ENCODE assay signal across 8 cellular contexts in the genomic region with DNA sequence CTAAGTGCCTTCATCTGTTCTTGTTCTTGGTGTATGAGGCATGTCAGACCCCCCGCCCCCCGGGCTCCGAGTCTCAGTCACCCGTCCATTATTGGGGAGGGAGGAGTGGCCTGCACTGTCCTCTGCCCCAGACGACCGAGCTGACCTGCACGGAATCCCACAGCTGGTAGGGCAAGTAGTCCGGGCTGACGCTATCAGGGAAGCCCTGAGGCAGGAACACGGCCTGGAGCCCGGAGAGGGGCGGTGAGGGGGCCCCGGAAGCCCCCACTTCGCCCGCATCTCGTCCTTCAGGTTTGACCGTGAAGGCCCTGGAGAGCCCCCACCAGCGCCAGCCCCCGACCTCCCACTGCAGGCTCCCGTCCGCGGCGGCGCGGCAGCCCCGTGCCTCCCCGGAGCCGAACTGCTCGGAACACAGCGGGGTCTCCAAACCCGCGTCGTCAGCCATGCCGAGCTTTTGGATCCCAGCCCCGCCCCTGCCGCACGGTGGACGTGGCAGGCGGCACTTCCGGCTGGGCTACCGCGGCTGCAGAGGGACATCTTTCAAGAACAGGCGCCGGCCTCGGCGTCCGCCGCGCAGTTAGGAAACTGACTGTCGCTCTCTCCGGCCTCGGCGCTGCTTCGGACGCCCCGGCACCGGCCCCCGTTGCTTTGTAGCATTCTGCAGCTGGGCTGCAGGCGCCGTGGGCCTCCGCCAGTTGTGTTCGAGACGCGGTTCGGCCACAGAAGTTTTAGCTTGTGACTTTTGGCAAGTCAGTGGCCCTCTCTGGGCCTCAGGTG. TPM values are rescaled to one million over a fixed set of nuclear protein-coding genes. Genes with fewer than 3 reads are reported as not detected.
A peak's percentile ranks its signal among the peaks of the same experiment; 100 is the strongest.
DNase-seq lines count a peak whose midpoint lies in the region; ATAC-seq and TF ChIP-seq lines count a peak whose summit lies in the region.

A gene (minus strand): TSS at position 463 of the 777 bp plus-strand sequence. CDS start 18 bp downstream, at position 445.

- intact Hi-C loops in Right ventricle myocardium superior (cut with DNase I) (no loop called here), tibial artery (cut with DNase I; ENCODE audit: low total_unique reads) (loop anchor here (10.0 kb wide), 1 partner anchor 323 kb away; a partner anchor contains a TSS)

- peak within 1 kb of the TSS; percentile 92 for H3K4me3 ChIP-seq in HFF-Myc (replicated peaks; ENCODE audit: low read depth, low read length)
- H3K4me3 ChIP-seq in SU-DHL-6 (ENCODE audit: insufficient read depth, low read length, poor library complexity, severe bottlenecking) = peak within 1 kb of the TSS; percentile 93
- H3K4me3 ChIP-seq in parathyroid adenoma (ENCODE audit: low read depth, low read length) = peak within 1 kb of the TSS; percentile 81
- peak within 1 kb of the TSS; percentile 80 to 94 for H3K4me3 ChIP-seq in tibial artery

- H3K27ac ChIP-seq in SU-DHL-6 (ENCODE audit: low read depth, low read length) (peak within 1 kb of the TSS; percentile 55), parathyroid adenoma (peak within 1 kb of the TSS; percentile 84), tibial artery (peak within 1 kb of the TSS; percentile 89 to 92)

- H3K4me2 ChIP-seq in SU-DHL-6 (ENCODE audit: low read depth, low read length, poor library complexity, severe bottlenecking) (peak within 1 kb of the TSS; percentile 81), parathyroid adenoma (ENCODE audit: low read length) (peak within 1 kb of the TSS; percentile 89)

- H2AFZ ChIP-seq in SU-DHL-6 (ENCODE audit: low read depth, low read length, severe bottlenecking) = peak within 1 kb of the TSS; percentile 98
- H2AFZ ChIP-seq in parathyroid adenoma = peak within 1 kb of the TSS; percentile 79

- H3K9me2 ChIP-seq in SU-DHL-6 (replicated peaks; ENCODE audit: insufficient read depth, low read length) = no peaks in the 10 kb centered on the region

- peaks cover 3% of the 10 kb centered on the region for H3K9me3 Mint-ChIP-seq in activated naive CD8-positive, alpha-beta T cell treated with anti-CD3 and anti-CD28 coated beads, Interleukin-2, amount 10 ng/mL, durations not matched to agents 7 days and 5 days

- H3K27me3 Mint-ChIP-seq in activated naive CD8-positive, alpha-beta T cell treated with anti-CD3 and anti-CD28 coated beads, Interleukin-2, amount 10 ng/mL, durations not matched to agents 7 days and 5 days = no peaks in the 10 kb centered on the region

- no peaks in the 10 kb centered on the region for H3F3A ChIP-seq in SU-DHL-6 (ENCODE audit: insufficient read depth)

- no peaks in the 10 kb centered on the region for H3K9me3 ChIP-seq in SU-DHL-6 (ENCODE audit: insufficient read depth, low read length)
- no peaks in the 10 kb centered on the region for H3K9me3 ChIP-seq in parathyroid adenoma (ENCODE audit: control insufficient read depth, low read length)
- H3K9me3 ChIP-seq in tibial artery = no peaks in the 10 kb centered on the region

- peak within 1 kb of the TSS; percentile 95 for H3K27ac Mint-ChIP-seq in activated naive CD8-positive, alpha-beta T cell treated with anti-CD3 and anti-CD28 coated beads, Interleukin-2, amount 10 ng/mL, durations not matched to agents 7 days and 5 days

- peaks cover 11% of the 10 kb centered on the region; the same call in 1 of the 2 replicates for H3K79me2 ChIP-seq in SU-DHL-6 (ENCODE audit: insufficient read depth, low read length)
- peaks cover 6% of the 10 kb centered on the region for H3K79me2 ChIP-seq in parathyroid adenoma

- DNase-seq in GM10248 (ENCODE audit: extremely low spot score) (peak; percentile 92), HFF-Myc (ENCODE audit: extremely low read depth, low read depth) (no peak), NAMALWA (ENCODE audit: low spot score) (peak; percentile 75), Right ventricle myocardium superior (peak; percentile 97), tibial artery (peak; percentile 91 to 94)
- DNase-seq in activated naive CD8-positive, alpha-beta T cell treated with anti-CD3 and anti-CD28 coated beads, Interleukin-2, amount 10 ng/mL, durations not matched to agents 7 days and 5 days = peak; percentile 90

- no peaks in the 10 kb centered on the region for H3K36me3 Mint-ChIP-seq in activated naive CD8-positive, alpha-beta T cell treated with anti-CD3 and anti-CD28 coated beads, Interleukin-2, amount 10 ng/mL, durations not matched to agents 7 days and 5 days

- no peaks in the 10 kb centered on the region for H4K20me1 ChIP-seq in SU-DHL-6 (ENCODE audit: low read depth, low read length)

- H3K4me1 ChIP-seq in parathyroid adenoma = peaks cover 7% of the 10 kb centered on the region
- peaks cover 0 to 29% (median 15%) of the 10 kb centered on the region in 4 donors for H3K4me1 ChIP-seq in tibial artery

- POLR2A ChIA-PET in GM10248 (lab: Yijun Ruan, JAX) = interaction anchor here (1.0 to 1.3 kb wide), 3 partner anchors 13 to 205 kb away, joined by 3 to 5 read pairs (median 5); a partner anchor contains a TSS
- POLR2A ChIA-PET in activated naive CD8-positive, alpha-beta T cell treated with anti-CD3 and anti-CD28 coated beads, Interleukin-2, amount 10 ng/mL, durations not matched to agents 7 days and 5 days (lab: Charles Lee) = interaction anchor here (0.7 to 2.3 kb wide), 9 partner anchors 10 to 365 kb away, joined by 3 to 16 read pairs (median 5); a partner anchor contains a TSS

- H3K27me3 ChIP-seq in SU-DHL-6 (ENCODE audit: low read length) = no peaks in the 10 kb centered on the region
- no peaks in the 10 kb centered on the region for H3K27me3 ChIP-seq in parathyroid adenoma (ENCODE audit: control insufficient read depth, insufficient read depth, low read length)
- no peaks in the 10 kb centered on the region for H3K27me3 ChIP-seq in tibial artery

- H3K4me1 Mint-ChIP-seq in activated naive CD8-positive, alpha-beta T cell treated with anti-CD3 and anti-CD28 coated beads, Interleukin-2, amount 10 ng/mL, durations not matched to agents 7 days and 5 days = peaks cover 36% of the 10 kb centered on the region

- CTCF ChIA-PET in GM10248 (lab: Yijun Ruan, JAX) = interaction anchor here (1.0 to 2.4 kb wide), 3 partner anchors 9 to 67 kb away, joined by 4 to 11 read pairs (median 4); no protein-coding TSS in a partner anchor

- H3K9ac ChIP-seq in SU-DHL-6 (ENCODE audit: low read length) = peak within 1 kb of the TSS; percentile 84
- peak within 1 kb of the TSS; percentile 79 for H3K9ac ChIP-seq in parathyroid adenoma

- TF ChIP-seq CTCF in GM10248 (IDR thresholded peaks at IDR 0.05; ENCODE audit: control extremely low read depth, extremely low read depth, low read depth, missing control alignments) (no peak), HFF-Myc (IDR thresholded peaks at IDR 0.05; ENCODE audit: low read depth, low read length, missing control alignments) (no peak), SU-DHL-6 (IDR thresholded peaks at IDR 0.05; ENCODE audit: insufficient read depth, low read length, poor library complexity, severe bottlenecking) (no peak), parathyroid adenoma (IDR thresholded peaks at IDR 0.05) (no peak), tibial artery (IDR thresholded peaks at IDR 0.05) (no peak)

- peak within 1 kb of the TSS; percentile 90 for H3K4me3 Mint-ChIP-seq in activated naive CD8-positive, alpha-beta T cell treated with anti-CD3 and anti-CD28 coated beads, Interleukin-2, amount 10 ng/mL, durations not matched to agents 7 days and 5 days

- peak; percentile 88 for ATAC-seq in activated naive CD8-positive, alpha-beta T cell treated with anti-CD3 and anti-CD28 coated beads, Interleukin-2, amount 10 ng/mL, durations not matched to agents 7 days and 5 days (ENCODE audit: low read depth)
- peak; percentile 99 for ATAC-seq in Right ventricle myocardium superior (ENCODE audit: poor library complexity)

- H3K36me3 ChIP-seq in SU-DHL-6 (ENCODE audit: low read length) (no peaks in the 10 kb centered on the region), parathyroid adenoma (ENCODE audit: control insufficient read depth, insufficient read depth, low read length) (no peaks in the 10 kb centered on the region), tibial artery (peaks cover 0 to 11% (median 0%) of the 10 kb centered on the region in 3 donors)

RNA-seq across cellular contexts. Expression of the gene that starts here (rescaled TPM):
- 10 to 100 TPM; 53.9 to 60.2 TPM for total RNA-seq in activated naive CD8-positive, alpha-beta T cell treated with anti-CD3 and anti-CD28 coated beads, Interleukin-2, amount 10 ng/mL, durations not matched to agents 7 days and 5 days
- total RNA-seq in Right ventricle myocardium superior = 20.1 TPM
